28 cellular contexts compared by ENCODE assay signal in genomic region chr4:31084806-31085416, GRCh38.
A peak's percentile ranks its signal among the peaks of the same experiment; 100 is the strongest.
DNase-seq lines count a peak whose midpoint lies in the region; ATAC-seq and TF ChIP-seq lines count a peak whose summit lies in the region.
"Had no signal": no experiment of that assay in that cellular context is flagged by ENCODE, and none has a peak within 500 bp of the region (broad histone marks: within the 10 kb centered on the region; RNA-seq: fewer than 3 reads in every experiment).

No MANE protein-coding gene starts in this region.

- H4K8ac ChIP-seq in neuronal stem cell (ENCODE audit: low read depth, low read length) = no peak overlapping the region

- no peak overlapping the region for H2BK15ac ChIP-seq in neuronal stem cell (ENCODE audit: low read length)

- H3K4me3 Mint-ChIP-seq in GM23338 = no peak overlapping the region
- H3K4me3 Mint-ChIP-seq: activated T-cell treated with anti-CD3 and anti-CD28 coated beads, Interleukin-2, amount 50 U/mL, for 24 hours; CD14-positive monocyte; dendritic cell treated with granulocyte-macrophage colony-stimulating factor and Interleukin-4, amounts not matched to agents 40 ng/mL and 50 ng/mL, for 4 days; nephron; stimulated activated naive B cell treated with anti-CD40 and anti-IgM and Interleukin-4, amounts not matched to agents 10 μg/mL and 1 μg/mL and 100 μg/mL, for 72 hours had no signal

- no peak overlapping the region for H3K14ac ChIP-seq in neuronal stem cell (ENCODE audit: low read length)

- peaks cover 3% of the 10 kb centered on the region for H3K27me3 Mint-ChIP-seq in GM23338 (ENCODE audit: insufficient read depth, low read depth, poor library complexity)
- H3K27me3 Mint-ChIP-seq: activated T-cell treated with anti-CD3 and anti-CD28 coated beads, Interleukin-2, amount 50 U/mL, for 24 hours; dendritic cell treated with granulocyte-macrophage colony-stimulating factor and Interleukin-4, amounts not matched to agents 40 ng/mL and 50 ng/mL, for 4 days; stimulated activated naive B cell treated with anti-CD40 and anti-IgM and Interleukin-4, amounts not matched to agents 10 μg/mL and 1 μg/mL and 100 μg/mL, for 72 hours had no signal

- H3K23ac ChIP-seq in neuronal stem cell (ENCODE audit: low read depth, low read length, poor library complexity) = no peak overlapping the region

- H3K27ac Mint-ChIP-seq in GM23338 = peak overlapping the region; percentile 60; the same call in 1 of the 2 replicates
- H3K27ac Mint-ChIP-seq: activated T-cell treated with anti-CD3 and anti-CD28 coated beads, Interleukin-2, amount 50 U/mL, for 24 hours; CD14-positive monocyte; dendritic cell treated with granulocyte-macrophage colony-stimulating factor and Interleukin-4, amounts not matched to agents 40 ng/mL and 50 ng/mL, for 4 days; stimulated activated naive B cell treated with anti-CD40 and anti-IgM and Interleukin-4, amounts not matched to agents 10 μg/mL and 1 μg/mL and 100 μg/mL, for 72 hours had no signal

- no peak overlapping the region for H3K4me3 ChIP-seq in GM23338
- H3K4me3 ChIP-seq in RWPE2 (ENCODE audit: severe bottlenecking) = no peak overlapping the region
- H3K4me3 ChIP-seq in epithelial cell of esophagus (ENCODE audit: low read length) = no peak overlapping the region
- H3K4me3 ChIP-seq in neuronal stem cell (ENCODE audit: low read length in 2 of 2) = no peak overlapping the region
- H3K4me3 ChIP-seq in mucosa of descending colon = no peak overlapping the region
- H3K4me3 ChIP-seq: adrenal gland, right atrium auricular region, SJSA1, testis had no signal

- WGBS in neuronal stem cell (ENCODE audit: extremely low coverage in 2 of 2, insufficient read length in 2 of 2, insufficient replicate concordance in 1 of 2), 2 donors = no CpG with 5 or more reads among the region's 9 CpGs

- no peak for TF ChIP-seq CTCF in GM23338 (conservative IDR thresholded peaks at IDR 0.05; ENCODE audit: low read depth in 2 of 2)
- no peak for TF ChIP-seq CTCF in RWPE2 (IDR thresholded peaks at IDR 0.05; ENCODE audit: poor library complexity, severe bottlenecking)
- TF ChIP-seq CTCF in epithelial cell of esophagus (IDR thresholded peaks at IDR 0.05; ENCODE audit: insufficient read depth, low read depth, low read length, missing control alignments) = no peak
- no peak for TF ChIP-seq CTCF in mucosa of descending colon (IDR thresholded peaks at IDR 0.05)

- H3K79me1 ChIP-seq in neuronal stem cell (ENCODE audit: low read depth, low read length) = no peaks in the 10 kb centered on the region

- H2BK5ac ChIP-seq in neuronal stem cell (ENCODE audit: low read length) = no peak overlapping the region

- no peak overlapping the region for H2AK5ac ChIP-seq in neuronal stem cell (ENCODE audit: low read depth, low read length)

- no peak overlapping the region for H2BK120ac ChIP-seq in neuronal stem cell (ENCODE audit: low read depth, low read length)

- H3F3A ChIP-seq in GM23338 (replicated peaks; ENCODE audit: low read depth) = no peaks in the 10 kb centered on the region

- H3K9me3 ChIP-seq in RWPE2 (ENCODE audit: severe bottlenecking) (no peaks in the 10 kb centered on the region), neuronal stem cell (replicated peaks in 1 of 2; ENCODE audit: control insufficient read depth in 2 of 2, insufficient read depth in 1 of 2, low read depth in 1 of 2, low read length in 2 of 2) (no peaks in the 10 kb centered on the region), mucosa of descending colon (no peaks in the 10 kb centered on the region)
- H3K9me3 ChIP-seq: adrenal gland, right atrium auricular region, SJSA1, testis had no signal

- no peaks in the 10 kb centered on the region for H4K20me1 ChIP-seq in GM23338 (replicated peaks; ENCODE audit: insufficient read depth)

- no peak for DNase-seq in GM23338 (ENCODE audit: low spot score)
- DNase-seq in RWPE2 (ENCODE audit: low spot score) = peak; percentile 44
- peak; percentile 61 for DNase-seq in epithelial cell of esophagus (ENCODE audit: low read depth)
- DNase-seq in neuronal stem cell (ENCODE audit: low spot score) = no peak
- DNase-seq in A172 (ENCODE audit: low spot score) = no peak
- DNase-seq in mucosa of descending colon = no peak
- DNase-seq in NCI-H128 (lab: John Stamatoyannopoulos, UW; ENCODE audit: unreplicated experiment) = no peak
- DNase-seq: activated CD4-positive, alpha-beta T cell treated with anti-CD3 and anti-CD28 coated beads for 4 hours; activated CD8-positive, alpha-beta memory T cell treated with anti-CD3 and anti-CD28 coated beads for 24 hours; activated naive CD4-positive, alpha-beta T cell; activated T-cell treated with anti-CD3 and anti-CD28 coated beads, Interleukin-2, amount 50 U/mL, for 24 hours; adrenal gland; head of caudate nucleus; NCI-H1417; NCI-H510A; NK-92 treated with Interleukin-12 subunit alpha and Interleukin-12 subunit beta, amount 100 ng/mL, for 24 hours; stimulated activated CD4-positive, alpha-beta T cell treated with anti-CD3 and anti-CD28 coated beads, Interleukin-12 subunit alpha, Interleukin-12 subunit beta, amount 100 ng/mL, for 4 hours; stimulated activated CD4-positive, alpha-beta T cell treated with anti-CD3 and anti-CD28 coated beads, Interleukin-4, amount 100 ng/mL, for 24 hours; stimulated activated naive B cell treated with anti-CD40 and anti-IgM and Interleukin-4, amounts not matched to agents 10 μg/mL and 1 μg/mL and 100 μg/mL, for 72 hours; T-helper 1 cell; testis had no signal

- peaks cover 21% of the 10 kb centered on the region for H3K4me1 ChIP-seq in GM23338 (ENCODE audit: insufficient read depth)
- peaks cover 35% of the 10 kb centered on the region for H3K4me1 ChIP-seq in RWPE2 (ENCODE audit: insufficient read depth, poor library complexity, severe bottlenecking)
- peaks cover 2 to 3% of the 10 kb centered on the region in 2 donors for H3K4me1 ChIP-seq in neuronal stem cell (ENCODE audit: control insufficient read depth in 2 of 2, insufficient read depth in 1 of 2, low read depth in 1 of 2, low read length in 2 of 2)
- no peaks in the 10 kb centered on the region for H3K4me1 ChIP-seq in mucosa of descending colon (ENCODE audit: low read depth)
- H3K4me1 ChIP-seq: adrenal gland, parathyroid adenoma, testis had no signal

- H2AFZ ChIP-seq in GM23338 = peak overlapping the region; percentile 40; the same call in 1 of the 2 replicates
- peak overlapping the region; percentile 11 for H2AFZ ChIP-seq in neuronal stem cell (ENCODE audit: low read length)
- H2AFZ ChIP-seq: parathyroid adenoma had no signal

- H3K9me3 Mint-ChIP-seq in GM23338 = no peaks in the 10 kb centered on the region
- H3K9me3 Mint-ChIP-seq: dendritic cell treated with granulocyte-macrophage colony-stimulating factor and Interleukin-4, amounts not matched to agents 40 ng/mL and 50 ng/mL, for 4 days; nephron had no signal

- H3K4me1 Mint-ChIP-seq in GM23338 = peaks cover 27% of the 10 kb centered on the region
- H3K4me1 Mint-ChIP-seq: CD14-positive monocyte; stimulated activated naive B cell treated with anti-CD40 and anti-IgM and Interleukin-4, amounts not matched to agents 10 μg/mL and 1 μg/mL and 100 μg/mL, for 72 hours had no signal

- H3K36me3 Mint-ChIP-seq in GM23338 (ENCODE audit: low read depth) = no peaks in the 10 kb centered on the region
- H3K36me3 Mint-ChIP-seq: CD14-positive monocyte; stimulated activated naive B cell treated with anti-CD40 and anti-IgM and Interleukin-4, amounts not matched to agents 10 μg/mL and 1 μg/mL and 100 μg/mL, for 72 hours had no signal

- H3K9ac ChIP-seq in neuronal stem cell (ENCODE audit: low read depth, low read length, poor library complexity) = no peak overlapping the region
- H3K9ac ChIP-seq: parathyroid adenoma had no signal

- H3K4me2 ChIP-seq in GM23338 (peak overlapping the region; percentile 56; the same call in 1 of the 2 replicates), neuronal stem cell (ENCODE audit: insufficient read depth, low read length, poor library complexity, severe bottlenecking) (no peak overlapping the region)

- H3K79me2 ChIP-seq in GM23338 (replicated peaks; ENCODE audit: insufficient read depth) = no peaks in the 10 kb centered on the region
- H3K79me2 ChIP-seq: parathyroid adenoma had no signal

- ATAC-seq in GM23338 = peak; percentile 61
- ATAC-seq in RWPE2 (ENCODE audit: low read depth) = peak; percentile 62; the same call in 2 of the 3 replicates
- ATAC-seq in mucosa of descending colon = no peak
- ATAC-seq: Panc1; stimulated activated naive B cell treated with anti-CD40 and anti-IgM and Interleukin-4, amounts not matched to agents 10 μg/mL and 1 μg/mL and 100 μg/mL, for 72 hours had no signal

- intact Hi-C loops in mucosa of descending colon (cut with DNase I, micrococcal nuclease) = no loop called here

- no peaks in the 10 kb centered on the region for H3K9me2 ChIP-seq in GM23338 (ENCODE audit: insufficient read depth)

- H3K18ac ChIP-seq in neuronal stem cell (ENCODE audit: low read length) = peak overlapping the region; percentile 64

- H3K27me3 ChIP-seq in GM23338 (ENCODE audit: insufficient read depth) (no peaks in the 10 kb centered on the region), RWPE2 (ENCODE audit: insufficient read depth, poor library complexity, severe bottlenecking) (no peaks in the 10 kb centered on the region), neuronal stem cell (ENCODE audit: control insufficient read depth in 3 of 3, insufficient read depth in 3 of 3, low read depth in 1 of 3, low read length in 3 of 3) (no peaks in the 10 kb centered on the region)
- H3K27me3 ChIP-seq: adrenal gland, right atrium auricular region, SJSA1, testis had no signal

- H2BK12ac ChIP-seq in neuronal stem cell (ENCODE audit: low read length) = no peak overlapping the region

- H4K91ac ChIP-seq in neuronal stem cell (ENCODE audit: low read depth, low read length, poor library complexity) = no peak overlapping the region

- H3K36me3 ChIP-seq in GM23338 (ENCODE audit: insufficient read depth) = no peaks in the 10 kb centered on the region
- H3K36me3 ChIP-seq in RWPE2 (ENCODE audit: low read depth) = no peaks in the 10 kb centered on the region
- H3K36me3 ChIP-seq in neuronal stem cell (replicated peaks in 1 of 2; ENCODE audit: control insufficient read depth in 2 of 2, insufficient read depth in 2 of 2, low read length in 2 of 2) = no peaks in the 10 kb centered on the region
- no peaks in the 10 kb centered on the region for H3K36me3 ChIP-seq in mucosa of descending colon (ENCODE audit: low read depth)
- H3K36me3 ChIP-seq: adrenal gland, right atrium auricular region, SJSA1 had no signal

- no peak overlapping the region for H3K4ac ChIP-seq in neuronal stem cell (ENCODE audit: low read length)

- H3K27ac ChIP-seq in GM23338 (ENCODE audit: low read depth) = no peak overlapping the region; the same call in 1 of the 2 replicates
- H3K27ac ChIP-seq in RWPE2 (ENCODE audit: poor library complexity, severe bottlenecking) = peak overlapping the region; percentile 12
- no peak overlapping the region for H3K27ac ChIP-seq in neuronal stem cell (replicated peaks; ENCODE audit: low read length)
- H3K27ac ChIP-seq: adrenal gland, parathyroid adenoma, right atrium auricular region, SJSA1, testis had no signal

TF ChIP-seq in GM23338, 12 proteins besides CTCF, POLR2A, EP300 and RAD21 (continues in another document):
- no peak for TF ChIP-seq NANOG (IDR thresholded peaks at IDR 0.05; ENCODE audit: borderline replicate concordance)

Comparison
In these comparisons a context has a peak if more than half of its experiments do, and no peak if none do; other contexts are left out.
1. DNase-seq: peak in RWPE2 (single experiment) and epithelial cell of esophagus (single experiment); none in GM23338 (single experiment), neuronal stem cell (single experiment), A172 (single experiment), mucosa of descending colon (0 of 3) and NCI-H128 (single experiment).